ENCODE assay signal across 2 cellular contexts in genomic region chr13:113948034-113948742, GRCh38.
TF ChIP-seq lines count a peak whose summit lies in the region.

No MANE protein-coding gene starts in this region.

TF ChIP-seq in IMR-90, 13 proteins besides CTCF, POLR2A, EP300 and RAD21:
- TF ChIP-seq MAFK (IDR thresholded peaks at IDR 0.05; ENCODE audit: low read depth, low read length): peak; percentile 16; the same call in 1 of the 2 replicates
- TF ChIP-seq NFE2L2 (IDR thresholded peaks at IDR 0.05; ENCODE audit: low read depth, low read length): peak; percentile 74
- no peak for TF ChIP-seq ELK1 (IDR thresholded peaks at IDR 0.05; ENCODE audit: borderline replicate concordance, low read depth, low read length)
TF ChIP-seq in IMR-90: peak in this region for 2.

TF ChIP-seq in K562, 482 proteins besides CTCF, POLR2A, EP300 and RAD21:
- TF ChIP-seq NFE2 (IDR thresholded peaks at IDR 0.05; ENCODE audit: low read depth): peak; percentile 74
- TF ChIP-seq DPF2 (IDR thresholded peaks at IDR 0.05): no peak
- no peak for TF ChIP-seq CEBPB (tag; IDR thresholded peaks at IDR 0.05)
- TF ChIP-seq ZNF134 (CRISPR knock-in tag; conservative IDR thresholded peaks at IDR 0.05): no peak
- no peak for TF ChIP-seq ZNF644 (tag; IDR thresholded peaks at IDR 0.05; ENCODE audit: low read depth)
- no peak for TF ChIP-seq SMARCA4 (IDR thresholded peaks at IDR 0.05)
- TF ChIP-seq SRSF1 (IDR thresholded peaks at IDR 0.05; ENCODE audit: low read depth, low read length): no peak
- TF ChIP-seq CUX1 (CRISPR knock-in tag; IDR thresholded peaks at IDR 0.05): no peak
- no peak for TF ChIP-seq POLR3A (IDR thresholded peaks at IDR 0.05; ENCODE audit: borderline replicate concordance, extremely low read depth, insufficient read depth, insufficient read length)
- TF ChIP-seq MAFG (tag; conservative IDR thresholded peaks at IDR 0.05): peak; percentile 79
- no peak for TF ChIP-seq RBFOX2 (IDR thresholded peaks at IDR 0.05; ENCODE audit: low read depth, low read length)
- TF ChIP-seq MAFF (IDR thresholded peaks at IDR 0.05; ENCODE audit: low read length): peak; percentile 53
- TF ChIP-seq SMAD4 (CRISPR knock-in tag; conservative IDR thresholded peaks at IDR 0.05): no peak
- TF ChIP-seq HNRNPH1 (optimal IDR thresholded peaks at IDR 0.05; ENCODE audit: low read depth, low read length): no peak
- TF ChIP-seq CHD2 (IDR thresholded peaks at IDR 0.05; ENCODE audit: low read depth, low read length): no peak
- TF ChIP-seq THRA (IDR thresholded peaks at IDR 0.05): no peak
- no peak for TF ChIP-seq NFYB (IDR thresholded peaks at IDR 0.05; ENCODE audit: extremely low read depth, insufficient read length)
- TF ChIP-seq ERF (CRISPR knock-in tag; IDR thresholded peaks at IDR 0.05): no peak
- TF ChIP-seq ZNF316 (IDR thresholded peaks at IDR 0.05): peak; percentile 81
- TF ChIP-seq ZNF561 (CRISPR knock-in tag; conservative IDR thresholded peaks at IDR 0.05): no peak
- no peak for TF ChIP-seq JUNB (CRISPR knock-in tag; conservative IDR thresholded peaks at IDR 0.05)
- TF ChIP-seq MAFK (IDR thresholded peaks at IDR 0.05; ENCODE audit: low read length): peak; percentile 49; the same call in 1 of the 2 replicates
- TF ChIP-seq ZNF778 (CRISPR knock-in tag; IDR thresholded peaks at IDR 0.05): no peak
- TF ChIP-seq ZZZ3 (IDR thresholded peaks at IDR 0.05): no peak
- peak; percentile 77 for TF ChIP-seq C11orf30 (IDR thresholded peaks at IDR 0.05; ENCODE audit: low read depth)
- 0 out of 2 replicates have a peak, but pooled peaks have one; percentile 15 for TF ChIP-seq NFE2L1 (tag; IDR thresholded peaks at IDR 0.05; ENCODE audit: borderline replicate concordance, low read depth)
- TF ChIP-seq CREM (IDR thresholded peaks at IDR 0.05; ENCODE audit: low read depth): no peak
- no peak for TF ChIP-seq GATAD2A (IDR thresholded peaks at IDR 0.05)
- TF ChIP-seq E2F1 (CRISPR knock-in tag; IDR thresholded peaks at IDR 0.05): no peak
